Comparison of ENCODE assay signal across 25 cellular contexts in the genomic region with DNA sequence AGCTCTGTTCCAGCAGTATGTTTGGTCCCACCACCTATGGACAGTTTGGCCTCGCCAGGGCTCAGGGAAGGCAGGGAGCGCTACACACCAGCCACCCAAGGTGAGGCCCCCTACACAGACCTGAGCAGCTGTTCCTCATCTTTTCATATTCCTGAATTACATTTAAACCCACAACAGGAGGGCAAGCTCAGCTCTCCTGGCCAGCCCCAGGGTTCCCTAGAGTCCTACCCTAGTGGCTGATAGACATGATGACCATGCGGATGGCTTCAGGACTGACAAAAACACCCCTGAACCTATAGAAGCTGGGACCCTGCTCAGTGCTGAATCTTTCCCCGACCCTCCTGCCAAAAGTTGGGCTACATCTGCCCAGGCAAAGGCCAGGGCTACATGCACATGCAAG. TPM values are rescaled to one million over a fixed set of nuclear protein-coding genes. Genes with fewer than 3 reads are reported as not detected.
"Had no signal": no experiment of that assay in that cellular context is flagged by ENCODE, and none has a peak within 500 bp of the region (broad histone marks: within the 10 kb centered on the region; RNA-seq: fewer than 3 reads in every experiment).

No MANE protein-coding gene starts in this region.

- H3K4me3 Mint-ChIP-seq: activated CD4-positive, alpha-beta memory T cell treated with anti-CD3 and anti-CD28 coated beads for 36 hours; activated CD4-positive, alpha-beta T cell treated with anti-CD3 and anti-CD28 coated beads, Interleukin-2, amount 10 ng/mL, durations not matched to agents 7 days and 5 days; activated naive CD4-positive, alpha-beta T cell treated with anti-CD3 and anti-CD28 coated beads for 36 hours; activated naive CD8-positive, alpha-beta T cell; activated T-cell treated with anti-CD3 and anti-CD28 coated beads, Interleukin-2, amount 50 U/mL, for 4 hours; activated T-helper 17 cell treated with anti-CD3 and anti-CD28 coated beads, Interleukin-2, amount 50 U/mL, for 72 hours had no signal

- H3K36me3 Mint-ChIP-seq: activated CD4-positive, alpha-beta memory T cell treated with anti-CD3 and anti-CD28 coated beads for 36 hours; activated naive CD8-positive, alpha-beta T cell; brain; T-cell had no signal

- DNase-seq: activated CD4-positive, alpha-beta memory T cell treated with anti-CD3 and anti-CD28 coated beads for 36 hours; activated CD4-positive, alpha-beta T cell treated with anti-CD3 and anti-CD28 coated beads, Interleukin-2, amount 10 ng/mL, durations not matched to agents 7 days and 5 days; activated CD4-positive, CD25-positive, alpha-beta regulatory T cell; activated CD8-positive, alpha-beta memory T cell treated with anti-CD3 and anti-CD28 coated beads for 24 hours; activated gamma-delta T cell; activated naive CD4-positive, alpha-beta T cell treated with anti-CD3 and anti-CD28 coated beads for 36 hours; activated T-cell treated with anti-CD3 and anti-CD28 coated beads, Interleukin-2, amount 50 U/mL, for 4 hours; amygdala; MM.1S; NCI-H1105; NCI-H1436; NCI-H1694 treated with DMSO at 0.1 percent for 48 hours; NCI-H2029 treated with DMSO at 0.1 percent for 48 hours; NCI-H510A treated with DMSO at 0.1 percent for 48 hours; PC-3; SIG-M5; T-cell; T-helper 2 cell; T1000 had no signal

- H3K27ac Mint-ChIP-seq: activated CD4-positive, alpha-beta memory T cell treated with anti-CD3 and anti-CD28 coated beads for 36 hours; activated CD4-positive, alpha-beta T cell treated with anti-CD3 and anti-CD28 coated beads, Interleukin-2, amount 10 ng/mL, durations not matched to agents 7 days and 5 days; activated naive CD4-positive, alpha-beta T cell treated with anti-CD3 and anti-CD28 coated beads for 36 hours; activated naive CD8-positive, alpha-beta T cell; activated T-helper 17 cell treated with anti-CD3 and anti-CD28 coated beads, Interleukin-2, amount 50 U/mL, for 72 hours; brain had no signal

- FAIRE-seq: astrocyte, RCC 7860, TTC549 had no signal

- H3K9me3 Mint-ChIP-seq: activated CD4-positive, alpha-beta memory T cell treated with anti-CD3 and anti-CD28 coated beads for 36 hours; activated CD4-positive, alpha-beta T cell treated with anti-CD3 and anti-CD28 coated beads, Interleukin-2, amount 10 ng/mL, durations not matched to agents 7 days and 5 days; activated naive CD4-positive, alpha-beta T cell treated with anti-CD3 and anti-CD28 coated beads for 36 hours; activated T-cell treated with anti-CD3 and anti-CD28 coated beads, Interleukin-2, amount 50 U/mL, for 4 hours; activated T-helper 17 cell treated with anti-CD3 and anti-CD28 coated beads, Interleukin-2, amount 50 U/mL, for 72 hours; T-cell had no signal

- H3K4me1 Mint-ChIP-seq: activated T-helper 17 cell treated with anti-CD3 and anti-CD28 coated beads, Interleukin-2, amount 50 U/mL, for 72 hours had no signal

- ATAC-seq: activated T-cell treated with anti-CD3 and anti-CD28 coated beads, Interleukin-2, amount 50 U/mL, for 4 hours; activated T-helper 17 cell treated with anti-CD3 and anti-CD28 coated beads, Interleukin-2, amount 50 U/mL, for 72 hours; PC-3; T-cell had no signal

RNA-seq across cellular contexts. Expression of a gene that starts 6.7 kb away (rescaled TPM):
- total RNA-seq: activated CD4-positive, alpha-beta memory T cell treated with anti-CD3 and anti-CD28 coated beads for 36 hours; activated T-cell treated with anti-CD3 and anti-CD28 coated beads, Interleukin-2, amount 50 U/mL, for 4 hours; activated T-helper 17 cell treated with anti-CD3 and anti-CD28 coated beads, Interleukin-2, amount 50 U/mL, for 72 hours; PC-3 had no signal
